ENCODE assay signal across 24 cellular contexts in genomic region chr9:133809335-133809734, GRCh38.
DNase-seq lines count a peak whose midpoint lies in the region; ATAC-seq, FAIRE-seq and TF ChIP-seq lines count a peak whose summit lies in the region.
"Had no signal": no experiment of that assay in that cellular context is flagged by ENCODE, and none has a peak within 500 bp of the region (broad histone marks: within the 10 kb centered on the region; RNA-seq: fewer than 3 reads in every experiment).

No MANE protein-coding gene starts in this region.

- WGBS in HepG2 (ENCODE audit: low lambda C conversion rate), result 97% methylated on average over 6 of the region's 7 CpGs
- WGBS in right lobe of liver (ENCODE audit: insufficient coverage, low coverage, low lambda C conversion rate, missing lambda C conversion rate), result 80% methylated on average over 4 of the region's 7 CpGs
- no CpG with 5 or more reads among the region's 7 CpGs for WGBS in neuronal stem cell (ENCODE audit: extremely low coverage in 2 of 2, insufficient read length in 2 of 2, insufficient replicate concordance in 1 of 2), 2 donors
- WGBS in ovary, 3 donors, result 85 to 91% (median 91%) methylated on average over 7 of the region's 7 CpGs

- no peak overlapping the region for H2BK12ac ChIP-seq in neuronal stem cell (ENCODE audit: low read length)

- POLR2A ChIA-PET in HepG2 (lab: Yijun Ruan, JAX), result no interaction called here

- H3K27me3 ChIP-seq in HepG2 (ENCODE audit: control insufficient read depth in 1 of 2, insufficient read depth in 2 of 2, low read length in 2 of 2) (no peaks in the 10 kb centered on the region), right lobe of liver (no peaks in the 10 kb centered on the region), neuronal stem cell (ENCODE audit: control insufficient read depth in 3 of 3, insufficient read depth in 3 of 3, low read depth in 1 of 3, low read length in 3 of 3) (no peaks in the 10 kb centered on the region), ovary (no peaks in the 10 kb centered on the region)
- H3K27me3 ChIP-seq: BLaER1 had no signal

- peaks cover 29 to 43% of the 10 kb centered on the region in 2 experiments for H3K36me3 ChIP-seq in HepG2 (replicated peaks in 1 of 2; ENCODE audit: control insufficient read depth in 1 of 2, insufficient read depth in 2 of 2, low read length in 2 of 2)
- H3K36me3 ChIP-seq in right lobe of liver, result peaks cover 0 to 32% (median 16%) of the 10 kb centered on the region in 4 donors
- peaks cover 10 to 80% of the 10 kb centered on the region in 2 donors for H3K36me3 ChIP-seq in neuronal stem cell (replicated peaks in 1 of 2; ENCODE audit: control insufficient read depth in 2 of 2, insufficient read depth in 2 of 2, low read length in 2 of 2)
- no peaks in the 10 kb centered on the region for H3K36me3 ChIP-seq in ovary

- ATAC-seq in HepG2 (no peak), right lobe of liver (no peak), GM21576 (IDR thresholded peaks at IDR 0.05; ENCODE audit: unreplicated experiment) (no peak), GM19452 (IDR thresholded peaks at IDR 0.05; ENCODE audit: unreplicated experiment) (no peak)
- ATAC-seq: CD8-positive, alpha-beta T cell had no signal

- H3K9me3 ChIP-seq in HepG2 (ENCODE audit: low read length) (no peaks in the 10 kb centered on the region), right lobe of liver (no peaks in the 10 kb centered on the region), neuronal stem cell (replicated peaks in 1 of 2; ENCODE audit: control insufficient read depth in 2 of 2, insufficient read depth in 1 of 2, low read depth in 1 of 2, low read length in 2 of 2) (no peaks in the 10 kb centered on the region), ovary (no peaks in the 10 kb centered on the region)
- H3K9me3 ChIP-seq: BLaER1, Caco-2 had no signal

- no peak overlapping the region for H3K4me3 ChIP-seq in HepG2 (replicated peaks in 1 of 3; ENCODE audit: insufficient read depth in 1 of 3, low read depth in 2 of 3, low read length in 3 of 3)
- no peak overlapping the region for H3K4me3 ChIP-seq in right lobe of liver
- no peak overlapping the region for H3K4me3 ChIP-seq in neuronal stem cell (ENCODE audit: low read length in 2 of 2)
- H3K4me3 ChIP-seq in ovary, result no peak overlapping the region
- H3K4me3 ChIP-seq: BLaER1, GM23248 had no signal

- no peak overlapping the region for H2BK120ac ChIP-seq in neuronal stem cell (ENCODE audit: low read depth, low read length)

- no peak overlapping the region for H3K4me2 ChIP-seq in HepG2 (ENCODE audit: low read depth, low read length)
- H3K4me2 ChIP-seq in neuronal stem cell (ENCODE audit: insufficient read depth, low read length, poor library complexity, severe bottlenecking), result no peak overlapping the region
- H3K4me2 ChIP-seq: BLaER1 had no signal

- H3K18ac ChIP-seq in neuronal stem cell (ENCODE audit: low read length), result no peak overlapping the region

- H4K20me1 ChIP-seq in HepG2 (ENCODE audit: insufficient read depth, low read length), result peaks cover 9% of the 10 kb centered on the region; the same call in 1 of the 2 replicates

- peaks cover 7% of the 10 kb centered on the region for H3K79me1 ChIP-seq in neuronal stem cell (ENCODE audit: low read depth, low read length)

- H3K23ac ChIP-seq in neuronal stem cell (ENCODE audit: low read depth, low read length, poor library complexity), result no peak overlapping the region

- no peak overlapping the region for H4K91ac ChIP-seq in neuronal stem cell (ENCODE audit: low read depth, low read length, poor library complexity)

- TF ChIP-seq EP300 in HepG2 (IDR thresholded peaks at IDR 0.05; ENCODE audit: low read depth in 2 of 2, low read length in 2 of 2) (no peak), HepG2 (CRISPR knock-in tag; IDR thresholded peaks at IDR 0.05; ENCODE audit: borderline replicate concordance) (no peak), ovary (IDR thresholded peaks at IDR 0.05) (no peak)

- no peak for TF ChIP-seq RAD21 in HepG2 (CRISPR knock-in tag; IDR thresholded peaks at IDR 0.05)

- no peaks in the 10 kb centered on the region for H3K79me2 ChIP-seq in HepG2 (ENCODE audit: insufficient read depth, low read length)

- no peak overlapping the region for H3K4ac ChIP-seq in neuronal stem cell (ENCODE audit: low read length)

- in situ Hi-C loops in HepG2 (cut with HindIII; ENCODE audit: extremely low pct_ligation_motif_present, low pct_unique_long_range_greater_than_20kb), result no loop called here

- H3K4me1 ChIP-seq in HepG2 (ENCODE audit: insufficient read depth, low read length) (peaks cover 27% of the 10 kb centered on the region), right lobe of liver (no peaks in the 10 kb centered on the region), neuronal stem cell (ENCODE audit: control insufficient read depth in 2 of 2, insufficient read depth in 1 of 2, low read depth in 1 of 2, low read length in 2 of 2) (no peaks in the 10 kb centered on the region), ovary (ENCODE audit: insufficient read depth) (no peaks in the 10 kb centered on the region)
- H3K4me1 ChIP-seq: Caco-2 had no signal

- TF ChIP-seq POLR2A in HepG2 (IDR thresholded peaks at IDR 0.05; ENCODE audit: insufficient read depth in 1 of 2, low read depth in 2 of 2, low read length in 2 of 2) (no peak), right lobe of liver (IDR thresholded peaks at IDR 0.05) (no peak), ovary (IDR thresholded peaks at IDR 0.05) (no peak)

- H3K27ac ChIP-seq in HepG2 (ENCODE audit: extremely low read length, insufficient read depth, low read length) (no peak overlapping the region), right lobe of liver (no peak overlapping the region), cingulate gyrus (ENCODE audit: low read depth, low read length) (peak overlapping the region; percentile 72), neuronal stem cell (replicated peaks; ENCODE audit: low read length) (no peak overlapping the region), ovary (no peak overlapping the region)
- H3K27ac ChIP-seq: 22Rv1, BLaER1, C4-2B, GM23248 had no signal

- H3K9ac ChIP-seq in HepG2 (ENCODE audit: insufficient read depth, low read depth, low read length) (no peak overlapping the region), neuronal stem cell (ENCODE audit: low read depth, low read length, poor library complexity) (no peak overlapping the region)
- H3K9ac ChIP-seq: BLaER1, GM23248 had no signal

- TF ChIP-seq CTCF in HepG2 (CRISPR knock-in tag; IDR thresholded peaks at IDR 0.05) (no peak), right lobe of liver (IDR thresholded peaks at IDR 0.05) (no peak), ovary (IDR thresholded peaks at IDR 0.05) (no peak)

- H2BK15ac ChIP-seq in neuronal stem cell (ENCODE audit: low read length), result no peak overlapping the region

- H2BK5ac ChIP-seq in neuronal stem cell (ENCODE audit: low read length), result no peak overlapping the region

- CTCF ChIA-PET in HepG2 (lab: Yijun Ruan, JAX; ENCODE audit: low intra/inter-chr PET ratio, low total read pairs), result no interaction called here

- intact Hi-C loops in HepG2 (cut with micrococcal nuclease; ENCODE audit: unreplicated experiment), result no loop called here
- intact Hi-C loops in right lobe of liver (cut with DNase I), result no loop called here
- intact Hi-C loops in ovary (cut with DNase I), result no loop called here

- peak overlapping the region; percentile 67 for H3K14ac ChIP-seq in neuronal stem cell (ENCODE audit: low read length)

- no peak overlapping the region for H2AK5ac ChIP-seq in neuronal stem cell (ENCODE audit: low read depth, low read length)

- no peak for FAIRE-seq in HepG2 (lab: Jason Lieb, UNC)
- FAIRE-seq: A204.1, GM12891, GM18507, H1 had no signal

- BruUV-seq in HepG2 (replicated peaks; lab: Mats Ljungman, UMichigan), result no TSS peak

- no peak overlapping the region for H2AFZ ChIP-seq in HepG2 (ENCODE audit: low read length)
- no peak overlapping the region for H2AFZ ChIP-seq in neuronal stem cell (ENCODE audit: low read length)
- H2AFZ ChIP-seq: GM23248 had no signal

- DNase-seq in HepG2 (ENCODE audit: low spot score) (no peak), right lobe of liver (no peak), neuronal stem cell (ENCODE audit: low spot score) (no peak), ovary (no peak), DMS79 (lab: John Stamatoyannopoulos, UW) (no peak)
- DNase-seq: Caco-2; CD4-positive, CD25-positive, alpha-beta regulatory T cell; CD8-positive, alpha-beta T cell; DMS153; EL; GDM1; GM23248; H7; HCEC 1CT had no signal

- H4K8ac ChIP-seq in neuronal stem cell (ENCODE audit: low read depth, low read length), result no peak overlapping the region

TF ChIP-seq in HepG2, 621 proteins besides CTCF, POLR2A, EP300 and RAD21:
- TF ChIP-seq HES4 (CRISPR knock-in tag; IDR thresholded peaks at IDR 0.05; ENCODE audit: borderline replicate concordance) (no peak), ZNF639 (CRISPR knock-in tag; conservative IDR thresholded peaks at IDR 0.05) (no peak), ZKSCAN1 (IDR thresholded peaks at IDR 0.05; ENCODE audit: low read length) (peak; percentile 67; the same call in 1 of the 2 replicates), KLF13 (CRISPR knock-in tag; IDR thresholded peaks at IDR 0.05) (no peak), SMC3 (IDR thresholded peaks at IDR 0.05; ENCODE audit: low read length) (no peak), ZNF484 (CRISPR knock-in tag; IDR thresholded peaks at IDR 0.05; ENCODE audit: borderline replicate concordance, low read depth) (no peak)
